In the genomic region with DNA sequence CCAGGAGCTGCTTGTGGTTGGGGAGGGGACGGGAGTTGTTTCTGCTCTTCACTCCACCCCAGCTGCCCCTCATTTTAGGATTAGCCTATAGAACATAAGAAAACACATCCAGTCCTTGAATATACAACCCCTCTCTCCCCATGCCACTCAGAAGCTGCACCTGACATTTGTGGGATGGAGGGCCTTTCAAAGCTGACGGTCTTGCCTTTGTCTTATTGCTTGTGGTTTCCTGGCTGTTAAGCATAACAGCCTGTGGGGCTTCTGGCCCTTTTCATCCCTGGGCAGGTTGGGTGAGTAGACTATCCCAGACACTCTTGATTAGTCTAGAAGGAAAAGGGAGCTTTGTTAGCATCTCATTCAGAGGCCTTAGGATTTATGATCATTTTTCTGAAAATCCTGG, we compare ENCODE assay signal across 23 cellular contexts.
"Had no signal": no experiment of that assay in that cellular context is flagged by ENCODE, and none has a peak within 500 bp of the region (broad histone marks: within the 10 kb centered on the region; RNA-seq: fewer than 3 reads in every experiment).

No MANE protein-coding gene starts in this region.

- DNase-seq: activated B cell treated with CpG ODN at 0.5 μM for 24 hours; activated CD4-positive, alpha-beta T cell treated with anti-CD3 and anti-CD28 coated beads for 1 hour; activated CD4-positive, alpha-beta T cell treated with anti-CD3 and anti-CD28 coated beads, Interleukin-2, amount 10 ng/mL, durations not matched to agents 24 days and 14 days; activated CD4-positive, alpha-beta T cell treated with anti-CD3 and anti-CD28 coated beads, Interleukin-2, amount 50 U/mL, for 48 hours; activated CD8-positive, alpha-beta memory T cell treated with anti-CD3 and anti-CD28 coated beads, Interleukin-2, amount 10 ng/mL, durations not matched to agents 7 days and 5 days; activated effector memory CD4-positive, alpha-beta T cell treated with Interleukin-2 at 50 U/mL for 16 hours; activated naive CD4-positive, alpha-beta T cell; activated T-cell treated with anti-CD3 and anti-CD28 coated beads, Interleukin-2, amount 50 U/mL, for 24 hours; aorta; body of pancreas; central memory CD4-positive, alpha-beta T cell; NCI-H1105 treated with DMSO at 0.1 percent for 48 hours; NCI-H1436 treated with DMSO at 0.1 percent for 48 hours; NCI-H187; NCI-H2081; NCI-H345; NCI-H510A treated with DMSO at 0.1 percent for 48 hours; NCI-H69; PC-3; SHP77 treated with DMSO at 0.1 percent for 48 hours had no signal

- H3K9me3 ChIP-seq: body of pancreas had no signal

- H3K4me1 Mint-ChIP-seq: activated B cell treated with CpG ODN at 0.5 μM for 24 hours; activated CD4-positive, alpha-beta T cell treated with anti-CD3 and anti-CD28 coated beads, Interleukin-2, amount 10 ng/mL, durations not matched to agents 24 days and 14 days; activated CD8-positive, alpha-beta memory T cell treated with anti-CD3 and anti-CD28 coated beads, Interleukin-2, amount 10 ng/mL, durations not matched to agents 7 days and 5 days; activated naive CD4-positive, alpha-beta T cell treated with anti-CD3 and anti-CD28 coated beads, Interleukin-2, amount 50 U/mL, for 24 hours had no signal

- ATAC-seq: activated CD8-positive, alpha-beta memory T cell treated with anti-CD3 and anti-CD28 coated beads, Interleukin-2, amount 10 ng/mL, durations not matched to agents 7 days and 5 days; body of pancreas; PC-3 had no signal

- H3K4me3 ChIP-seq: body of pancreas had no signal

- H3K27ac ChIP-seq: body of pancreas had no signal

- H3K9me3 Mint-ChIP-seq: activated B cell treated with CpG ODN at 0.5 μM for 24 hours; activated CD4-positive, alpha-beta T cell treated with anti-CD3 and anti-CD28 coated beads, Interleukin-2, amount 10 ng/mL, durations not matched to agents 24 days and 14 days; activated T-cell treated with anti-CD3 and anti-CD28 coated beads, Interleukin-2, amount 50 U/mL, for 24 hours; activated T-helper 1 cell treated with anti-CD3 and anti-CD28 coated beads, Interleukin-12 subunit alpha, Interleukin-12 subunit beta, Interleukin-2, Interleukin-4 antibody, amounts not matched to agents 30 ng/mL and 10 ng/mL and 1 ng/mL, durations not matched to agents 14 hours and 24 hours and 36 hours; T-helper 1 cell treated with Interleukin-12 subunit alpha and Interleukin-12 subunit beta and Interleukin-4 antibody, amounts not matched to agents 30 μg/mL and 1 μg/mL, for 36 hours had no signal

- H3K27ac Mint-ChIP-seq: activated B cell treated with CpG ODN at 0.5 μM for 24 hours; activated CD4-positive, alpha-beta T cell treated with anti-CD3 and anti-CD28 coated beads, Interleukin-2, amount 10 ng/mL, durations not matched to agents 24 days and 14 days; activated CD8-positive, alpha-beta memory T cell treated with anti-CD3 and anti-CD28 coated beads, Interleukin-2, amount 10 ng/mL, durations not matched to agents 7 days and 5 days; activated naive CD4-positive, alpha-beta T cell treated with anti-CD3 and anti-CD28 coated beads, Interleukin-2, amount 50 U/mL, for 24 hours; activated T-cell treated with anti-CD3 and anti-CD28 coated beads, Interleukin-2, amount 50 U/mL, for 24 hours; activated T-helper 1 cell treated with anti-CD3 and anti-CD28 coated beads, Interleukin-12 subunit alpha, Interleukin-12 subunit beta, Interleukin-2, Interleukin-4 antibody, amounts not matched to agents 30 ng/mL and 10 ng/mL and 1 ng/mL, durations not matched to agents 14 hours and 24 hours and 36 hours; T-helper 1 cell treated with Interleukin-12 subunit alpha and Interleukin-12 subunit beta and Interleukin-4 antibody, amounts not matched to agents 30 μg/mL and 1 μg/mL, for 36 hours had no signal

- H3K4me1 ChIP-seq: body of pancreas had no signal

- H3K27me3 Mint-ChIP-seq: activated CD4-positive, alpha-beta T cell treated with anti-CD3 and anti-CD28 coated beads, Interleukin-2, amount 10 ng/mL, durations not matched to agents 24 days and 14 days; activated CD8-positive, alpha-beta memory T cell treated with anti-CD3 and anti-CD28 coated beads, Interleukin-2, amount 10 ng/mL, durations not matched to agents 7 days and 5 days; activated T-cell treated with anti-CD3 and anti-CD28 coated beads, Interleukin-2, amount 50 U/mL, for 24 hours had no signal

- H3K36me3 Mint-ChIP-seq: activated CD8-positive, alpha-beta memory T cell treated with anti-CD3 and anti-CD28 coated beads, Interleukin-2, amount 10 ng/mL, durations not matched to agents 7 days and 5 days; activated naive CD4-positive, alpha-beta T cell treated with anti-CD3 and anti-CD28 coated beads, Interleukin-2, amount 50 U/mL, for 24 hours had no signal

- H3K27me3 ChIP-seq: body of pancreas had no signal

- H3K4me3 Mint-ChIP-seq: activated B cell treated with CpG ODN at 0.5 μM for 24 hours; activated CD4-positive, alpha-beta T cell treated with anti-CD3 and anti-CD28 coated beads, Interleukin-2, amount 10 ng/mL, durations not matched to agents 24 days and 14 days; activated CD8-positive, alpha-beta memory T cell treated with anti-CD3 and anti-CD28 coated beads, Interleukin-2, amount 10 ng/mL, durations not matched to agents 7 days and 5 days; activated naive CD4-positive, alpha-beta T cell treated with anti-CD3 and anti-CD28 coated beads, Interleukin-2, amount 50 U/mL, for 24 hours; activated T-cell treated with anti-CD3 and anti-CD28 coated beads, Interleukin-2, amount 50 U/mL, for 24 hours; activated T-helper 1 cell treated with anti-CD3 and anti-CD28 coated beads, Interleukin-12 subunit alpha, Interleukin-12 subunit beta, Interleukin-2, Interleukin-4 antibody, amounts not matched to agents 30 ng/mL and 10 ng/mL and 1 ng/mL, durations not matched to agents 14 hours and 24 hours and 36 hours; T-helper 1 cell treated with Interleukin-12 subunit alpha and Interleukin-12 subunit beta and Interleukin-4 antibody, amounts not matched to agents 30 μg/mL and 1 μg/mL, for 36 hours had no signal
